In the genomic region with DNA sequence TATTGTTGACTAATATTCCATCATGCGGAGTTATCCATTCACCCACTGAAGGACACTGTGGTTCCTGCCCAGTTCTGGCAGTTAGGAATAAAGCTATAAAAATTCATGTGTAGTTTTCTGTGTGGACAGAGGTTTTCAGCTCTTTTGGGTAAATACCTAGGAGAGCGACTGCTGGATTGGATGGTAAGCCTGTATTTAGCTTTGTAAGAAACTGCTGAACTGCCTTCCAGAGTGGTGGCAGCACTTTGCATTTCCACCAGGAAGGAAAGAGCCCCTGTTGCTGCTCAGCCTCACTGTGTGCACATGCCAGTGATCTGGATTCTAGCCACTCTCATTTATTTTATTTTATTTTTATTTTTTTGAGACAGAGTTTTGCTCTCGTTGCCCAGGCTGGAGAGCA, we compare ENCODE assay signal across 3 cellular contexts.
TF ChIP-seq lines count a peak whose summit lies in the region.

No MANE protein-coding gene starts in this region.

TF ChIP-seq in GM23338, 12 proteins besides CTCF, POLR2A, EP300 and RAD21 (continues in another document):
- no peak for TF ChIP-seq ZNF331 (CRISPR knock-in tag; IDR thresholded peaks at IDR 0.05; ENCODE audit: low read depth)
- TF ChIP-seq ZNF462 (CRISPR knock-in tag; IDR thresholded peaks at IDR 0.05): no peak
- TF ChIP-seq CREB1 (CRISPR knock-in tag; IDR thresholded peaks at IDR 0.05; ENCODE audit: low read depth): no peak
- TF ChIP-seq JUNB (IDR thresholded peaks at IDR 0.05; ENCODE audit: unreplicated experiment): no peak
- no peak for TF ChIP-seq EZH2phosphoT487 (IDR thresholded peaks at IDR 0.05; ENCODE audit: unreplicated experiment)

TF ChIP-seq in WTC11, 78 proteins besides CTCF, POLR2A, EP300 and RAD21:
- no peak for TF ChIP-seq E2F5 (CRISPR knock-in tag; IDR thresholded peaks at IDR 0.05)
- no peak for TF ChIP-seq ZMAT4 (CRISPR knock-in tag; IDR thresholded peaks at IDR 0.05)

TF ChIP-seq in H1, 55 proteins besides CTCF, POLR2A, EP300 and RAD21:
- TF ChIP-seq JUN (IDR thresholded peaks at IDR 0.05; ENCODE audit: low read depth, low read length) (no peak), BCL11A (IDR thresholded peaks at IDR 0.05; ENCODE audit: low read depth in 2 of 2, low read length in 2 of 2) (no peak), SP1 (IDR thresholded peaks at IDR 0.05; ENCODE audit: low read depth, low read length) (no peak), POLR2AphosphoS5 (IDR thresholded peaks at IDR 0.05; ENCODE audit: low read depth, low read length) (no peak), ASH2L (IDR thresholded peaks at IDR 0.05; ENCODE audit: low read length) (no peak), SP4 (IDR thresholded peaks at IDR 0.05; ENCODE audit: low read length) (no peak), CEBPB (IDR thresholded peaks at IDR 0.05; ENCODE audit: low read depth, low read length) (no peak), KDM5A (IDR thresholded peaks at IDR 0.05; ENCODE audit: low read length) (no peak)
